In genomic region chr19:11375143-11375948, GRCh38 we compare ENCODE assay signal across 1 cellular context.
TF ChIP-seq lines count a peak whose summit lies in the region.

No MANE protein-coding gene starts in this region.

TF ChIP-seq in GM23338, 12 proteins besides CTCF, POLR2A, EP300 and RAD21 (continued from another document):
- TF ChIP-seq ZNF462 (CRISPR knock-in tag; IDR thresholded peaks at IDR 0.05) = no peak
- peak; percentile 71 for TF ChIP-seq POLR2AphosphoS5 (IDR thresholded peaks at IDR 0.05; ENCODE audit: low read depth)
- no peak for TF ChIP-seq ZNF114 (CRISPR knock-in tag; IDR thresholded peaks at IDR 0.05)
- peak; percentile 28; the same call in 1 of the 2 replicates for TF ChIP-seq ETS1 (IDR thresholded peaks at IDR 0.05)
